8 cellular contexts compared by ENCODE assay signal in the genomic region with DNA sequence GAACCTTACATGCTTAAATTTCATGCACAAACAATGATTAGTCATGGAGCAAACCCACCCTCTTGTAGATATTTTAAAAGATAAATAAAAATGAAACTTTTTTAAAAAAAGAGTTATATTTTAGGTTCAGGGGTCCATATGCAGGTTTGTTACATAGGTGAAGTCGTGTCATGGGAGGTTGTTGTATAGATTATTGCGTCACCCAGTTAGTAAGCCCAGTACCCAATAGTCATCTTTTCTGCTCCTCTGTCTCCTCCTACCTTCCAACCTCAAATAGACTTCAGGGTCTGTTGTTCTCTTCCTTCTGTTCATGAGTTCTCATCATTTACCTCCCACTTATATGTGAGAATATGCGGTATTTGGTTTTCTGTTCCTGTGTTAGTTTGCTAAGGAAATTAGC.
"Had no signal": no experiment of that assay in that cellular context is flagged by ENCODE, and none has a peak within 500 bp of the region (broad histone marks: within the 10 kb centered on the region; RNA-seq: fewer than 3 reads in every experiment).

No MANE protein-coding gene starts in this region.

- H3K4me3 ChIP-seq: GM12878 had no signal

- FAIRE-seq: G401.6, GM12878, GM12891, GM12892, GM18507, GM19239 had no signal

- ATAC-seq: GM12878 had no signal

- DNase-seq: GDM1, GF-D8 had no signal
